ENCODE assay signal across 8 cellular contexts in the genomic region with DNA sequence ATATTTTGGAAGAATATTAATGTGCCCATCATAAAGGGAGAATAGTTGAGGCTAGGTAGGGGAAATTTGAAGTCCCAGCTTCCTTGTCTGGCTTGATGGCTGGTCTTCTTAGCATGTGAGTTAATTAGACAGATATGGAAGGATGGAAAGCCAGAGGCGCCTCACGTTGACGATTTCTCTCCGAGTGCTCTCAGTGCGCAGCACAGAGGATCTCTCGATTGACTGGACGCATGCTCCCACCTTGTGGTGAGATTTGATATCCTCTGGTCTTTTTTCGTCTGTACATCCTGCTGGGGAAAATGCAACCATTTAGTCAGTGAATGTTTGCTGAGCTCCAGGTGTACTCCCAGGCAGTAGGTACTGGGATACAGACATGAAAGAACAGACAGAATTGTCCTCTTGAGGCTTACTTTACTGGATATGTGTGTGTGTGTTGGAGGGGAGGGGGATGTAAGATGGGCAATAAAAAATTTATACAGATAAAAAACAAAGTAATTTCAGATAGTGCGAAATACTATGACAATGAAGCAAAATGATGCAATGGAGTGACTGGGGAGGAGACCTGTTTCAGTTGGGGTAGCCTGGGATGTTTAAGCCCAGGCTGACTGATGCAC.
DNase-seq lines count a peak whose midpoint lies in the region; TF ChIP-seq lines count a peak whose summit lies in the region.

No MANE protein-coding gene starts in this region.

- no peak overlapping the region for H3K9ac ChIP-seq in neural progenitor cell

- H3K36me3 Mint-ChIP-seq in neural progenitor cell: peaks cover 11% of the 10 kb centered on the region

- no peak overlapping the region for H3K4me3 Mint-ChIP-seq in neural progenitor cell

- H3K4me1 ChIP-seq in esophagus squamous epithelium (peaks cover 0 to 29% (median 0%) of the 10 kb centered on the region in 3 donors), neural progenitor cell (no peaks in the 10 kb centered on the region), tibial artery (peaks cover 0 to 4% (median 1%) of the 10 kb centered on the region in 4 donors)

- H2AFZ ChIP-seq in neural progenitor cell (replicated peaks): no peak overlapping the region

- no peaks in the 10 kb centered on the region for H3K27me3 ChIP-seq in esophagus squamous epithelium
- no peaks in the 10 kb centered on the region for H3K27me3 ChIP-seq in neural progenitor cell
- H3K27me3 ChIP-seq in tibial artery: peaks cover 0 to 11% of the 10 kb centered on the region in 2 donors

- WGBS in esophagus squamous epithelium, 2 donors: 10% methylated on average over 9 of the region's 9 CpGs

- H3K36me3 ChIP-seq in esophagus squamous epithelium (no peaks in the 10 kb centered on the region), neural progenitor cell (no peaks in the 10 kb centered on the region), tibial artery (no peaks in the 10 kb centered on the region)

- H3K27ac ChIP-seq in esophagus squamous epithelium: no peak overlapping the region
- no peak overlapping the region for H3K27ac ChIP-seq in neural progenitor cell
- no peak overlapping the region for H3K27ac ChIP-seq in tibial artery

- peak overlapping the region; percentile 64 for H3K27ac Mint-ChIP-seq in neural progenitor cell

- H3K9me3 ChIP-seq in esophagus squamous epithelium (no peaks in the 10 kb centered on the region), neural progenitor cell (ENCODE audit: low read depth) (no peaks in the 10 kb centered on the region), tibial artery (no peaks in the 10 kb centered on the region)

- intact Hi-C loops in esophagus squamous epithelium (cut with DNase I): loop anchor here (5.0 to 10.0 kb wide), 2 partner anchors 123 to 236 kb away; no protein-coding TSS in a partner anchor
- intact Hi-C loops in tibial artery (cut with DNase I; ENCODE audit: low total_unique reads): loop anchor here (5.0 kb wide), 1 partner anchor 168 kb away; no protein-coding TSS in a partner anchor

- no peaks in the 10 kb centered on the region for H3F3A ChIP-seq in neural progenitor cell (ENCODE audit: low read depth)

- H3K9me3 Mint-ChIP-seq in neural progenitor cell: peaks cover 3% of the 10 kb centered on the region

- TF ChIP-seq POLR2A in esophagus squamous epithelium (IDR thresholded peaks at IDR 0.05): no peak

- no peak overlapping the region for H3K4me3 ChIP-seq in esophagus squamous epithelium
- no peak overlapping the region for H3K4me3 ChIP-seq in neural progenitor cell
- H3K4me3 ChIP-seq in tibial artery: no peak overlapping the region

- peaks cover 2% of the 10 kb centered on the region for H3K27me3 Mint-ChIP-seq in neural progenitor cell (ENCODE audit: insufficient read depth, low read depth)

- TF ChIP-seq CTCF in GM10266 (IDR thresholded peaks at IDR 0.05; ENCODE audit: control insufficient read depth, insufficient read depth, low read depth, missing control alignments): peak; percentile 33
- TF ChIP-seq CTCF in esophagus squamous epithelium (IDR thresholded peaks at IDR 0.05): peak in 5 of 6 experiments; percentile 59 to 87 (median 78)
- peak; percentile 79 for TF ChIP-seq CTCF in neural progenitor cell (IDR thresholded peaks at IDR 0.05)
- TF ChIP-seq CTCF in tibial artery (IDR thresholded peaks at IDR 0.05): peak; percentile 67 to 86

- no peak overlapping the region for H3K4me2 ChIP-seq in neural progenitor cell

- no peaks in the 10 kb centered on the region for H4K20me1 ChIP-seq in neural progenitor cell (ENCODE audit: low read depth)

- H3K4me1 Mint-ChIP-seq in neural progenitor cell: peaks cover 11% of the 10 kb centered on the region

- no peaks in the 10 kb centered on the region for H3K79me2 ChIP-seq in neural progenitor cell (ENCODE audit: low read depth)

- DNase-seq in GM10266 (ENCODE audit: extremely low spot score) (peak; percentile 35), HT-29 (ENCODE audit: low spot score) (peak; percentile 94), esophagus squamous epithelium (lab: John Stamatoyannopoulos, UW) (no peak), neural progenitor cell (ENCODE audit: low spot score) (peak; percentile 85), tibial artery (peak; percentile 58 to 74), NCI-H2029 (lab: John Stamatoyannopoulos, UW) (no peak), cerebellar nuclear complex (lab: John Stamatoyannopoulos, UW) (no peak)
- DNase-seq in activated CD8-positive, alpha-beta memory T cell treated with anti-CD3 and anti-CD28 coated beads for 48 hours (ENCODE audit: low read depth in 2 of 3, low spot score in 2 of 3): peak; percentile 11 to 27 (median 18)

Comparison
In these comparisons a context has a peak if more than half of its experiments do, and no peak if none do; other contexts are left out.
1. DNase-seq: peak in GM10266 (single experiment), HT-29 (single experiment), activated CD8-positive, alpha-beta memory T cell treated with anti-CD3 and anti-CD28 coated beads for 48 hours (3 of 3), neural progenitor cell (single experiment) and tibial artery (2 of 2); none in esophagus squamous epithelium (single experiment), NCI-H2029 (single experiment) and cerebellar nuclear complex (0 of 2).
2. Peak in every context shown above with its lines, with median percentiles within 50 percentile points of each other: CTCF ChIP-seq.